ENCODE assay signal across 8 cellular contexts in genomic region chr4:76179398-76180318, GRCh38. TPM values are rescaled to one million over a fixed set of nuclear protein-coding genes. Genes with fewer than 3 reads are reported as not detected.
DNase-seq lines count a peak whose midpoint lies in the region; ATAC-seq, FAIRE-seq and TF ChIP-seq lines count a peak whose summit lies in the region.

No MANE protein-coding gene starts in this region.

- peaks cover 2% of the 10 kb centered on the region for H3K4me1 ChIP-seq in right cardiac atrium (ENCODE audit: control insufficient read depth, insufficient read depth, low read length)

- no peaks in the 10 kb centered on the region for H3K9me3 ChIP-seq in right cardiac atrium (ENCODE audit: control insufficient read depth, low read length)

- no peaks in the 10 kb centered on the region for H3K27me3 ChIP-seq in right cardiac atrium (ENCODE audit: control insufficient read depth, insufficient read depth)

- peak; percentile 90 for FAIRE-seq in GM12891 (lab: Jason Lieb, UNC)

- intact Hi-C loops in right cardiac atrium (cut with DNase I): loop anchor here in 3 of 4 donors (5.0 to 10.0 kb wide), 3 partner anchors 68 to 325 kb away; partner anchors contain the start of gene STBD1 (in 1 of the 3)
- intact Hi-C loops in sciatic nerve (cut with DNase I): no loop called here

- DNase-seq in GM12891 (ENCODE audit: insufficient read length, low spot score): peak; percentile 49
- peak; percentile 77 for DNase-seq in NCI-H1694 (lab: John Stamatoyannopoulos, UW)
- DNase-seq in T-helper 1 cell: peak; percentile 41 to 77 (median 69)
- DNase-seq in amniotic stem cell (lab: John Stamatoyannopoulos, UW): peak; percentile 48
- DNase-seq in right cardiac atrium: peak; percentile 89 to 96 (median 93)
- DNase-seq in sciatic nerve (ENCODE audit: low spot score): peak; percentile 92

- H3K27ac ChIP-seq in right cardiac atrium (ENCODE audit: low read length): no peak overlapping the region

- no peak for TF ChIP-seq POLR2A in GM12891 (IDR thresholded peaks at IDR 0.05; ENCODE audit: low read depth, low read length)

- peak; percentile 77 for ATAC-seq in HG02763 (IDR thresholded peaks at IDR 0.05; ENCODE audit: unreplicated experiment)
- ATAC-seq in right cardiac atrium: peak; percentile 88 to 93
- ATAC-seq in sciatic nerve: peak; percentile 89
- no peak for ATAC-seq in HG02970 (IDR thresholded peaks at IDR 0.05; ENCODE audit: low FRiP score, unreplicated experiment)

- no peak overlapping the region for H3K4me3 ChIP-seq in right cardiac atrium (ENCODE audit: low read length)

- 51% methylated on average over 11 of the region's 11 CpGs for WGBS in right cardiac atrium

TF ChIP-seq in GM12891, 5 proteins besides CTCF, POLR2A, EP300 and RAD21:
- TF ChIP-seq POLR2AphosphoS5 (IDR thresholded peaks at IDR 0.05; ENCODE audit: low read depth, low read length): no peak
- no peak for TF ChIP-seq TAF1 (IDR thresholded peaks at IDR 0.05; ENCODE audit: low read depth, low read length)
- TF ChIP-seq SPI1 (IDR thresholded peaks at IDR 0.05; ENCODE audit: low read depth, low read length): no peak
- peak; percentile 56; the same call in 1 of the 2 replicates for TF ChIP-seq POU2F2 (IDR thresholded peaks at IDR 0.05; ENCODE audit: low read depth, low read length)
- no peak for TF ChIP-seq PAX5 (IDR thresholded peaks at IDR 0.05; ENCODE audit: insufficient read depth, low read length, severe bottlenecking)

RNA-seq across cellular contexts. Expression of gene NUP54, which starts 31.5 kb away (rescaled TPM):
- 15.8 TPM for polyA plus RNA-seq in GM12891 (2012; ENCODE audit: low read depth, missing spikeins)
- total RNA-seq in right cardiac atrium (10 to 100 TPM; 22.9 to 24.9 (median 23.5) TPM), sciatic nerve (50.8 TPM)
- polyA plus RNA-seq in right cardiac atrium: 11.7 TPM

RNA-seq across cellular contexts. Expression of gene SCARB2, which starts 34.0 kb away (rescaled TPM):
- polyA plus RNA-seq in GM12891 (2012; ENCODE audit: low read depth, missing spikeins): 3.7 TPM
- 100 to 1,000 TPM; 102 to 139 (median 105) TPM for total RNA-seq in right cardiac atrium
- polyA plus RNA-seq in right cardiac atrium: 78.2 TPM
- total RNA-seq in sciatic nerve: 145 TPM
